8 cellular contexts compared by ENCODE assay signal in genomic region chr17:17913695-17914332, GRCh38. TPM values are rescaled to one million over a fixed set of nuclear protein-coding genes. Genes with fewer than 3 reads are reported as not detected.
DNase-seq lines count a peak whose midpoint lies in the region; ATAC-seq and TF ChIP-seq lines count a peak whose summit lies in the region.

No MANE protein-coding gene starts in this region.

- intact Hi-C loops in Calu3 (cut with micrococcal nuclease; ENCODE audit: unreplicated experiment) (no loop called here), Right ventricle myocardium superior (cut with DNase I) (no loop called here)
- intact Hi-C loops in activated naive CD4-positive, alpha-beta T cell treated with anti-CD3 and anti-CD28 coated beads for 36 hours (cut with micrococcal nuclease), result no loop called here

- peak overlapping the region; percentile 57 for H3K27ac Mint-ChIP-seq in Calu3 (ENCODE audit: unreplicated experiment)
- H3K27ac Mint-ChIP-seq in activated naive CD4-positive, alpha-beta T cell treated with anti-CD3 and anti-CD28 coated beads for 36 hours, result no peak overlapping the region

- no peak overlapping the region for H3K4me3 ChIP-seq in skeletal muscle cell (ENCODE audit: low read depth, low read length)

- CTCF ChIA-PET in Calu3 (lab: Charles Lee), result interaction anchor here (1.0 kb wide), 1 partner anchor 22 kb away, joined by 5 read pairs; no protein-coding TSS in a partner anchor
- CTCF ChIA-PET in activated naive CD4-positive, alpha-beta T cell treated with anti-CD3 and anti-CD28 coated beads for 36 hours (lab: Charles Lee), result no interaction called here

- peaks cover 15% of the 10 kb centered on the region for H3K4me1 Mint-ChIP-seq in Calu3 (ENCODE audit: low read depth, unreplicated experiment)
- H3K4me1 Mint-ChIP-seq in activated naive CD4-positive, alpha-beta T cell treated with anti-CD3 and anti-CD28 coated beads for 36 hours (ENCODE audit: low read depth), result peaks cover 8% of the 10 kb centered on the region

- no peaks in the 10 kb centered on the region for H3K27me3 Mint-ChIP-seq in Calu3 (ENCODE audit: unreplicated experiment)
- H3K27me3 Mint-ChIP-seq in activated naive CD4-positive, alpha-beta T cell treated with anti-CD3 and anti-CD28 coated beads for 36 hours (ENCODE audit: low read depth), result no peaks in the 10 kb centered on the region

- no peak for TF ChIP-seq CTCF in Calu3 (IDR thresholded peaks at IDR 0.05; ENCODE audit: unreplicated experiment)

- DNase-seq in Calu3 (peak; percentile 70), HS-27A (ENCODE audit: low read depth) (peak; percentile 75), NCI-H82 treated with DMSO at 0.1 percent for 48 hours (lab: John Stamatoyannopoulos, UW; ENCODE audit: unreplicated experiment) (peak; percentile 92), Right ventricle myocardium superior (peak; percentile 68), skeletal muscle cell (ENCODE audit: low read depth) (peak; percentile 82)
- peak; percentile 67 for DNase-seq in activated naive CD4-positive, alpha-beta T cell treated with anti-CD3 and anti-CD28 coated beads for 36 hours

- H3K9me3 Mint-ChIP-seq in Calu3 (ENCODE audit: low read depth, unreplicated experiment), result no peaks in the 10 kb centered on the region
- no peaks in the 10 kb centered on the region for H3K9me3 Mint-ChIP-seq in activated naive CD4-positive, alpha-beta T cell treated with anti-CD3 and anti-CD28 coated beads for 36 hours

- ATAC-seq in Right ventricle myocardium superior (ENCODE audit: poor library complexity) (peak; percentile 81), GM21528 (IDR thresholded peaks at IDR 0.05; ENCODE audit: low FRiP score, unreplicated experiment) (no peak), HG03521 (IDR thresholded peaks at IDR 0.05; ENCODE audit: unreplicated experiment) (no peak)

- BruUV-seq in Calu3 (replicated peaks; lab: Mats Ljungman, UMichigan), result no TSS peak

- H3K36me3 Mint-ChIP-seq in Calu3 (ENCODE audit: insufficient read depth, unreplicated experiment), result no peaks in the 10 kb centered on the region
- no peaks in the 10 kb centered on the region for H3K36me3 Mint-ChIP-seq in activated naive CD4-positive, alpha-beta T cell treated with anti-CD3 and anti-CD28 coated beads for 36 hours (ENCODE audit: low read depth)

- H3K4me3 Mint-ChIP-seq in Calu3 (ENCODE audit: low read depth, unreplicated experiment), result peak overlapping the region; percentile 40
- no peak overlapping the region for H3K4me3 Mint-ChIP-seq in activated naive CD4-positive, alpha-beta T cell treated with anti-CD3 and anti-CD28 coated beads for 36 hours

RNA-seq across cellular contexts. Expression of gene TOM1L2, which starts 58.4 kb away (rescaled TPM):
- total RNA-seq in Calu3 (2022) (20.1 and 23.1 TPM in 2 replicates), Right ventricle myocardium superior (253 TPM)
- 1 to 10 TPM; 9.8 to 9.9 TPM for total RNA-seq in activated naive CD4-positive, alpha-beta T cell treated with anti-CD3 and anti-CD28 coated beads for 36 hours

RNA-seq across cellular contexts. Expression of gene DRC3, which starts 58.8 kb away (rescaled TPM):
- total RNA-seq in Calu3 (2022) (2.0 and 2.8 TPM in 2 replicates), Right ventricle myocardium superior (1.4 TPM)
- under 1 TPM; 0.40 to 0.64 TPM for total RNA-seq in activated naive CD4-positive, alpha-beta T cell treated with anti-CD3 and anti-CD28 coated beads for 36 hours

Comparison
In these comparisons a context has a peak if more than half of its experiments do, and no peak if none do; other contexts are left out.
1. RNA of gene TOM1L2, which starts 58.4 kb away (total RNA-seq): 253 TPM in Right ventricle myocardium superior (single experiment); 20.1 to 23.1 TPM in Calu3 and 9.8 to 9.9 TPM in activated naive CD4-positive, alpha-beta T cell treated with anti-CD3 and anti-CD28 coated beads for 36 hours; every median in the first group is over 10 times any median in the second.
2. Peak in every context shown above with its lines, with median percentiles within 50 percentile points of each other: DNase-seq.